Comparison of ENCODE assay signal across 23 cellular contexts in the genomic region with DNA sequence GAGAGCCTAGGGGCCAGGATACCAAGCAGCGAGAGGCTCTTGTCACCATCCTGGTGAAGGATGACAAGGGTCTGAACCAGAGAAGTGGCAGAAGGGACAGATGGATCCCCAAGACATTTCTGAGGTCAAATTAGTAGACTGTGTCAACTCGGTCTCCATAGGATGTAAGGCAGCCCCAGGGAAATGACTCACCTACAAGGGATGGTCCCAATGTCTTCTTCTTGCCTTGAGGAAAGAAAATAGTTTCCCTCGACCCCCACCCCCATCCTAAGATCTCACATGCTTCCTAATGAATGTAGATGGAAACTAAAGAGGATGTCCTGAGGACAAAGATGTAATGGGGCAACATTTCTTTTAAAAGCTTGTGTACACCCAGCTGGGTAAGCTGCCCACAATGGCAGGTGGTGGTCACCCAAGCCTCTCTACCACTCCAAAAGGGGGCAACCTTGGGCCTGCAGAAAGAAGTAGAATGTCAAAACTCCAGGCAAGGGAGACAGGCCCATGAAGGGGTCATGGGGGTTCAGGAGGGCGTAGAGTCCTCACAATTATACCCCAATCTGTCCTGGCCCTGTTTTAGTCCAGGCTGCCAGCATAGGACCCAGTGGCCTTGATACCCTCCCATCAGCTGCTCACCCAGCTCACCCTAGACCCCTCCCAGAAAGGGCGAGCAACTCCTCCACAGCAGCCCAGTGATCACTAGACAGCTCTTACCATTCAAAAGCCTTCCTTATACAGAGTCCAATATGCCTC.
"Had no signal": no experiment of that assay in that cellular context is flagged by ENCODE, and none has a peak within 500 bp of the region (broad histone marks: within the 10 kb centered on the region; RNA-seq: fewer than 3 reads in every experiment).

No MANE protein-coding gene starts in this region.

- H3K27me3 Mint-ChIP-seq: activated B cell treated with CpG ODN at 0.5 μM for 24 hours; activated CD8-positive, alpha-beta T cell treated with anti-CD3 and anti-CD28 coated beads for 36 hours; activated T-helper 17 cell treated with anti-CD3 and anti-CD28 coated beads, Interleukin-2, amount 50 U/mL, for 72 hours; central memory CD8-positive, alpha-beta T cell had no signal

- H3K9me3 ChIP-seq: gastroesophageal sphincter, spleen, thoracic aorta had no signal

- H3K9me3 Mint-ChIP-seq: activated B cell treated with CpG ODN at 0.5 μM for 24 hours; activated CD8-positive, alpha-beta T cell treated with anti-CD3 and anti-CD28 coated beads for 36 hours; activated T-cell treated with anti-CD3 and anti-CD28 coated beads, Interleukin-2, amount 50 U/mL, for 4 hours; central memory CD8-positive, alpha-beta T cell; neural progenitor cell had no signal

- H3K9ac ChIP-seq: neural progenitor cell had no signal

- H3K4me2 ChIP-seq: hepatocyte, neural progenitor cell had no signal

- H3K4me3 ChIP-seq: gastroesophageal sphincter, hepatocyte, neural progenitor cell, spleen, thoracic aorta had no signal

- H3K27me3 ChIP-seq: brain microvascular endothelial cell, gastroesophageal sphincter, hepatocyte, neural progenitor cell, spleen had no signal

- H3K27ac Mint-ChIP-seq: activated B cell treated with CpG ODN at 0.5 μM for 24 hours; activated CD8-positive, alpha-beta T cell treated with anti-CD3 and anti-CD28 coated beads for 36 hours; activated T-helper 17 cell treated with anti-CD3 and anti-CD28 coated beads, Interleukin-2, amount 50 U/mL, for 72 hours; natural killer cell; neural progenitor cell had no signal

- H3K4me3 Mint-ChIP-seq: activated B cell treated with CpG ODN at 0.5 μM for 24 hours; activated CD8-positive, alpha-beta T cell treated with anti-CD3 and anti-CD28 coated beads for 36 hours; activated T-cell treated with anti-CD3 and anti-CD28 coated beads, Interleukin-2, amount 50 U/mL, for 4 hours; activated T-helper 17 cell treated with anti-CD3 and anti-CD28 coated beads, Interleukin-2, amount 50 U/mL, for 72 hours; central memory CD8-positive, alpha-beta T cell; natural killer cell; neural progenitor cell had no signal

- ATAC-seq: activated CD8-positive, alpha-beta T cell treated with anti-CD3 and anti-CD28 coated beads for 36 hours; activated T-cell treated with anti-CD3 and anti-CD28 coated beads, Interleukin-2, amount 50 U/mL, for 4 hours; activated T-helper 17 cell treated with anti-CD3 and anti-CD28 coated beads, Interleukin-2, amount 50 U/mL, for 72 hours; gastroesophageal sphincter; left colon; natural killer cell; right cardiac atrium had no signal

- H3K27ac ChIP-seq: brain microvascular endothelial cell, epithelial cell of prostate, gastroesophageal sphincter, hepatocyte, neural progenitor cell, spleen, thoracic aorta had no signal

- H3K4me1 ChIP-seq: gastroesophageal sphincter, spleen had no signal

- H3K4me1 Mint-ChIP-seq: activated B cell treated with CpG ODN at 0.5 μM for 24 hours; activated T-helper 17 cell treated with anti-CD3 and anti-CD28 coated beads, Interleukin-2, amount 50 U/mL, for 72 hours; central memory CD8-positive, alpha-beta T cell; natural killer cell had no signal

- H3K36me3 ChIP-seq: brain microvascular endothelial cell, gastroesophageal sphincter, neural progenitor cell, spleen, thoracic aorta had no signal

- DNase-seq: activated B cell treated with CpG ODN at 0.5 μM for 24 hours; activated CD4-positive, alpha-beta T cell treated with anti-CD3 and anti-CD28 coated beads, Interleukin-2, amount 50 U/mL, for 1 hour; activated CD8-positive, alpha-beta T cell treated with anti-CD3 and anti-CD28 coated beads for 36 hours; activated gamma-delta T cell treated with Interleukin-2 at 50 U/mL for 16 hours; activated naive CD4-positive, alpha-beta T cell treated with anti-CD3 and anti-CD28 coated beads, Interleukin-2, amount 50 U/mL, for 16 hours; activated T-cell treated with anti-CD3 and anti-CD28 coated beads, Interleukin-2, amount 50 U/mL, for 4 hours; amniotic stem cell; brain microvascular endothelial cell; dermis blood vessel endothelial cell; effector CD4-positive, alpha-beta T cell; kidney; left colon; natural killer cell; right cardiac atrium; spleen; stimulated activated naive CD4-positive, alpha-beta T cell had no signal

- H3K36me3 Mint-ChIP-seq: natural killer cell, neural progenitor cell had no signal
